In genomic region chr13:81106348-81106747, GRCh38 we compare ENCODE assay signal across 1 cellular context.
TF ChIP-seq lines count a peak whose summit lies in the region.

No MANE protein-coding gene starts in this region.

TF ChIP-seq in HepG2, 621 proteins besides CTCF, POLR2A, EP300 and RAD21 (continued from another document and continues in another):
- TF ChIP-seq THRA (CRISPR knock-in tag; IDR thresholded peaks at IDR 0.05; ENCODE audit: borderline replicate concordance) (no peak), PHB2 (IDR thresholded peaks at IDR 0.05; ENCODE audit: partially characterized antibody) (no peak), PCBP1 (IDR thresholded peaks at IDR 0.05; ENCODE audit: borderline replicate concordance, low read depth, low read length) (no peak), KLF11 (CRISPR knock-in tag; IDR thresholded peaks at IDR 0.05) (no peak), IRF9 (CRISPR knock-in tag; IDR thresholded peaks at IDR 0.05; ENCODE audit: borderline replicate concordance) (no peak), RELA (CRISPR knock-in tag; IDR thresholded peaks at IDR 0.05) (no peak), CAMTA2 (CRISPR knock-in tag; IDR thresholded peaks at IDR 0.05; ENCODE audit: borderline replicate concordance) (no peak), ZNF264 (CRISPR knock-in tag; IDR thresholded peaks at IDR 0.05) (peak; percentile 30; the same call in 1 of the 2 replicates), SOX6 (IDR thresholded peaks at IDR 0.05) (no peak), SOX6 (CRISPR knock-in tag; IDR thresholded peaks at IDR 0.05) (peak; percentile 71), LRRFIP1 (CRISPR knock-in tag; conservative IDR thresholded peaks at IDR 0.05) (no peak), ZNF350 (CRISPR knock-in tag; IDR thresholded peaks at IDR 0.05; ENCODE audit: borderline replicate concordance, low read depth) (no peak), CBX5 (CRISPR knock-in tag; IDR thresholded peaks at IDR 0.05; ENCODE audit: borderline replicate concordance) (no peak), NFYC (CRISPR knock-in tag; IDR thresholded peaks at IDR 0.05) (no peak), ZNF550 (CRISPR knock-in tag; IDR thresholded peaks at IDR 0.05; ENCODE audit: borderline replicate concordance) (no peak), ZNF20 (CRISPR knock-in tag; IDR thresholded peaks at IDR 0.05) (no peak), ELF4 (CRISPR knock-in tag; IDR thresholded peaks at IDR 0.05; ENCODE audit: borderline replicate concordance) (no peak), NR2F6 (IDR thresholded peaks at IDR 0.05) (peak; percentile 75), NR2F6 (CRISPR knock-in tag; IDR thresholded peaks at IDR 0.05) (peak; percentile 71; the same call in 1 of the 2 replicates), MYC (CRISPR knock-in tag; IDR thresholded peaks at IDR 0.05; ENCODE audit: borderline replicate concordance) (no peak), IKZF1 (IDR thresholded peaks at IDR 0.05) (no peak), GATAD2A (CRISPR knock-in tag; IDR thresholded peaks at IDR 0.05) (peak; percentile 68; the same call in 1 of the 2 replicates), NFAT5 (CRISPR knock-in tag; IDR thresholded peaks at IDR 0.05) (no peak), SAP130 (CRISPR knock-in tag; IDR thresholded peaks at IDR 0.05; ENCODE audit: low read depth) (no peak), POLR2G (IDR thresholded peaks at IDR 0.05; ENCODE audit: low read depth, low read length) (no peak), ZNF574 (CRISPR knock-in tag; IDR thresholded peaks at IDR 0.05) (no peak), SOX5 (CRISPR knock-in tag; IDR thresholded peaks at IDR 0.05; ENCODE audit: borderline replicate concordance) (peak; percentile 22; the same call in 1 of the 2 replicates), ZNF441 (CRISPR knock-in tag; IDR thresholded peaks at IDR 0.05; ENCODE audit: borderline replicate concordance) (no peak), FOXA1 (IDR thresholded peaks at IDR 0.05) (no peak), FOXA1 (CRISPR knock-in tag; IDR thresholded peaks at IDR 0.05) (peak; percentile 74), HDAC2 (CRISPR knock-in tag; IDR thresholded peaks at IDR 0.05) (0 out of 2 replicates have a peak, but pooled peaks have one; percentile 32), ARID5B (CRISPR knock-in tag; IDR thresholded peaks at IDR 0.05) (peak; percentile 82), KDM5B (CRISPR knock-in tag; IDR thresholded peaks at IDR 0.05; ENCODE audit: borderline replicate concordance) (no peak), ZNF619 (CRISPR knock-in tag; IDR thresholded peaks at IDR 0.05) (no peak), PHF21A (CRISPR knock-in tag; IDR thresholded peaks at IDR 0.05) (peak; percentile 49; the same call in 1 of the 2 replicates), SMAD1 (CRISPR knock-in tag; IDR thresholded peaks at IDR 0.05; ENCODE audit: borderline replicate concordance, low read depth) (no peak), ZSCAN20 (CRISPR knock-in tag; IDR thresholded peaks at IDR 0.05; ENCODE audit: borderline replicate concordance) (0 out of 2 replicates have a peak, but pooled peaks have one; percentile 18), PRDM10 (CRISPR knock-in tag; IDR thresholded peaks at IDR 0.05; ENCODE audit: low read depth) (no peak), NCOA2 (CRISPR knock-in tag; IDR thresholded peaks at IDR 0.05) (peak; percentile 73), FOXA3 (CRISPR knock-in tag; IDR thresholded peaks at IDR 0.05) (peak; percentile 78)
